22 cellular contexts compared by ENCODE assay signal in the genomic region with DNA sequence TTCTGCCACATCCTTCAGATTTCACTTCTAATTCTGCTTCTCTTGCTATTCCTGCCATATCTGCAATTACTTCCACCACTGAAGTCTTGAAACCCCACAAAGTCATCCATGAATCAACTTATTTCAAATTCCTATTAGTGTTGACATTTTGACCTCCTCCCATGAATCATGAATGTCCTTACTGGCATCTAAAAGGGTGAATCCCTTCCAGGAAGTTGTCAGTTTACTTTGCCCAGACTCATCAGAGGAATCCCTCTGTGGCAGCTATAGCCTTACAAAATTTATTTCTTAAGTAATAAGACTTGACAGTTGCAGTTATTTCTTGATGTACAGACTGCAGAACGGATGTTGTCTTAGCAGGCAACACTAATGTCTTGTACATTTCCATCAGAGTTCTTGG.
DNase-seq lines count a peak whose midpoint lies in the region; ATAC-seq and TF ChIP-seq lines count a peak whose summit lies in the region.
"Had no signal": no experiment of that assay in that cellular context is flagged by ENCODE, and none has a peak within 500 bp of the region (broad histone marks: within the 10 kb centered on the region; RNA-seq: fewer than 3 reads in every experiment).

No MANE protein-coding gene starts in this region.

- no peak overlapping the region for H3K27ac ChIP-seq in epithelial cell of prostate
- H3K27ac ChIP-seq in left ventricle myocardium inferior (replicated peaks) = no peak overlapping the region
- H3K27ac ChIP-seq: cardiac muscle cell, dorsolateral prefrontal cortex, parathyroid adenoma, tibial artery had no signal

- H3K4me3 ChIP-seq in left ventricle myocardium inferior = no peak overlapping the region
- H3K4me3 ChIP-seq: cardiac muscle cell, dorsolateral prefrontal cortex, MG63, tibial artery had no signal

- intact Hi-C loops in left ventricle myocardium inferior (cut with micrococcal nuclease) = no loop called here

- TF ChIP-seq CTCF in left ventricle myocardium inferior (IDR thresholded peaks at IDR 0.05; ENCODE audit: borderline replicate concordance) = no peak

- peaks cover 69% of the 10 kb centered on the region for H3K36me3 ChIP-seq in left ventricle myocardium inferior

- DNase-seq in HCEC 1CT (peak; percentile 84), RPMI7951 (ENCODE audit: low read depth) (peak; percentile 32), epithelial cell of prostate (ENCODE audit: low read depth, low spot score) (peak; percentile 27), retina (peak; percentile 11), Kasumi-1 (lab: John Stamatoyannopoulos, UW) (no peak), left ventricle myocardium inferior (no peak)
- DNase-seq: activated CD4-positive, alpha-beta T cell treated with anti-CD3 and anti-CD28 coated beads for 4 hours; activated CD8-positive, alpha-beta memory T cell treated with anti-CD3 and anti-CD28 coated beads, Interleukin-2, amount 10 ng/mL, durations not matched to agents 7 days and 5 days; DND-41; dorsolateral prefrontal cortex; glutamatergic neuron; MG63; midbrain; NCI-H146; NCI-H774; SIG-M5; stimulated activated naive CD4-positive, alpha-beta T cell; tibial artery had no signal

- no peaks in the 10 kb centered on the region for H3K27me3 ChIP-seq in left ventricle myocardium inferior (ENCODE audit: low read depth)
- H3K27me3 ChIP-seq: cardiac muscle cell, dorsolateral prefrontal cortex, MG63, tibial artery had no signal

- H3K9me3 ChIP-seq in left ventricle myocardium inferior (replicated peaks) = peaks cover 8% of the 10 kb centered on the region
- H3K9me3 ChIP-seq: MG63, tibial artery had no signal

- no peaks in the 10 kb centered on the region for H3K4me1 ChIP-seq in left ventricle myocardium inferior
- H3K4me1 ChIP-seq: parathyroid adenoma, tibial artery had no signal

- no peak for ATAC-seq in HG02759 (IDR thresholded peaks at IDR 0.05; ENCODE audit: unreplicated experiment)
- ATAC-seq: activated CD8-positive, alpha-beta memory T cell treated with anti-CD3 and anti-CD28 coated beads, Interleukin-2, amount 10 ng/mL, durations not matched to agents 7 days and 5 days; natural killer cell treated with Interleukin-12 subunit alpha and Interleukin-12 subunit beta and Interleukin-15 and Interleukin-18, amount 100 ng/mL, for 72 hours had no signal

Comparison
In these comparisons a context has a peak if more than half of its experiments do, and no peak if none do; other contexts are left out.
1. DNase-seq: peak in HCEC 1CT (single experiment), RPMI7951 (single experiment), epithelial cell of prostate (single experiment) and retina (single experiment); none in Kasumi-1 (0 of 2) and left ventricle myocardium inferior (single experiment).